16 cellular contexts compared by ENCODE assay signal in the genomic region with DNA sequence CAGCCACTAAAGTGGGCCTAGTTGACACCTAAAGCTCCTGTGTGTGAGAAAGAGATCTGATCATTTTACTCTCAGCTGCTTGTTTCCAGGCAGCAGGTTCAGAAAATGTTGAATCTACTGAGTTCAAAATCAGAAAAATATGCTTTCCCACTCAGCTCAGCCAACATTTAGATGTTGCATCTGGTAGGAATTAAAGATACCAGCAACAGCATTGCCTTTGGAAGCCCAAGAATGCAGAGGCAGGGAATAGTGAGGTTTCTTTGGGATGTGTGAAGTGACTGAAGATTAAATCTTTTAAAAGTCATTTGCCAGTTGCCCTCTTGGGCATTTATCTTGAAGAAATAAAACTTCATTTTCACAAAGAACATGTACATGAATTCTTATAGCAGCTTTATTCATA.
"Had no signal": no experiment of that assay in that cellular context is flagged by ENCODE, and none has a peak within 500 bp of the region (broad histone marks: within the 10 kb centered on the region; RNA-seq: fewer than 3 reads in every experiment).

No MANE protein-coding gene starts in this region.

- DNase-seq: activated CD4-positive, CD25-positive, alpha-beta regulatory T cell treated with anti-CD3 and anti-CD28 coated beads, Interleukin-2, amount 50 U/mL, for 72 hours; activated naive CD4-positive, alpha-beta T cell; activated naive CD8-positive, alpha-beta T cell treated with anti-CD3 and anti-CD28 coated beads, Interleukin-2, amount 10 ng/mL, durations not matched to agents 7 days and 5 days; activated T-cell treated with anti-CD3 and anti-CD28 coated beads for 4 hours; anterior cingulate cortex; endodermal cell; foreskin keratinocyte; glutamatergic neuron; kidney glomerular epithelial cell; left ventricle myocardium superior; mesendoderm; nucleus accumbens; stimulated activated CD4-positive, alpha-beta T cell treated with anti-CD3 and anti-CD28 coated beads, Interleukin-4, amount 100 ng/mL, for 24 hours; stimulated activated naive CD4-positive, alpha-beta T cell treated with Interleukin-2 at 50 U/mL for 16 hours; trophoblast cell had no signal

- H3K27me3 ChIP-seq: breast epithelium had no signal

- H3K4me3 ChIP-seq: breast epithelium had no signal

- H3K36me3 ChIP-seq: breast epithelium had no signal

- ATAC-seq: left ventricle myocardium superior had no signal
